In genomic region chr2:226184940-226185575, GRCh38 we compare ENCODE assay signal across 11 cellular contexts.
DNase-seq lines count a peak whose midpoint lies in the region; FAIRE-seq and TF ChIP-seq lines count a peak whose summit lies in the region.
"Had no signal": no experiment of that assay in that cellular context is flagged by ENCODE, and none has a peak within 500 bp of the region (broad histone marks: within the 10 kb centered on the region; RNA-seq: fewer than 3 reads in every experiment).

No MANE protein-coding gene starts in this region.

- 82% methylated on average over 6 of the region's 6 CpGs; no CpG with 5 or more reads in 1 of the 2 experiments for WGBS in H1 (ENCODE audit: extremely low coverage in 1 of 2, insufficient coverage in 1 of 2, insufficient read length in 1 of 2, insufficient replicate concordance in 2 of 2, low coverage in 1 of 2, low lambda C conversion rate in 2 of 2, missing lambda C conversion rate in 1 of 2), 2 experiments

- H3K36me3 ChIP-seq in H1 (ENCODE audit: control insufficient read depth in 2 of 4, insufficient read depth in 4 of 4, low read length in 3 of 4) (no peaks in the 10 kb centered on the region), neuron (ENCODE audit: insufficient read depth, low read length) (no peaks in the 10 kb centered on the region)

- H3K56ac ChIP-seq in H1 (replicated peaks; ENCODE audit: insufficient read length, low read depth, low read length), result no peak overlapping the region

- H4K91ac ChIP-seq in H1 (replicated peaks; ENCODE audit: insufficient read length, low read length), result no peak overlapping the region

- TF ChIP-seq RAD21 in H1 (IDR thresholded peaks at IDR 0.05 in 1 of 2, conservative IDR thresholded peaks at IDR 0.05 in 1 of 2; ENCODE audit: low read depth in 2 of 2, low read length in 2 of 2), result no peak

- H4K8ac ChIP-seq in H1 (ENCODE audit: extremely low read depth, insufficient read depth, low read length), result no peak overlapping the region

- H2BK20ac ChIP-seq in H1 (ENCODE audit: low read length), result no peak overlapping the region

- no peaks in the 10 kb centered on the region for H3K9me3 ChIP-seq in H1 (ENCODE audit: insufficient read depth in 2 of 2, low read depth in 1 of 2, low read length in 1 of 2)
- H3K9me3 ChIP-seq in neuron (ENCODE audit: low read length), result peaks cover 6% of the 10 kb centered on the region

- peak; percentile 31 for DNase-seq in AG20443 (ENCODE audit: low spot score)
- DNase-seq in NCI-H69 (lab: John Stamatoyannopoulos, UW), result peak; percentile 87
- DNase-seq in H1 (ENCODE audit: low read depth in 1 of 2, low spot score in 2 of 2), result no peak
- no peak for DNase-seq in NCI-H146 (lab: John Stamatoyannopoulos, UW)
- no peak for DNase-seq in stimulated activated CD4-positive, alpha-beta T cell treated with anti-CD3 and anti-CD28 coated beads, Interleukin-15, amount 100 ng/mL, for 24 hours
- no peak for DNase-seq in RKO (ENCODE audit: low spot score)
- no peak for DNase-seq in SIG-M5 (lab: John Stamatoyannopoulos, UW)
- DNase-seq: CD4-positive, alpha-beta memory T cell; NCI-H510A had no signal

- no peak for TF ChIP-seq POLR2A in H1 (IDR thresholded peaks at IDR 0.05; ENCODE audit: control extremely low read depth in 1 of 2, low read depth in 2 of 2, low read length in 2 of 2)

- H4K20me1 ChIP-seq in H1 (replicated peaks in 1 of 2; ENCODE audit: control insufficient read depth in 1 of 2, insufficient read depth in 2 of 2, low read length in 2 of 2), result no peaks in the 10 kb centered on the region

- H3K79me1 ChIP-seq in H1 (ENCODE audit: low read depth, low read length), result no peaks in the 10 kb centered on the region

- no peak overlapping the region for H2BK12ac ChIP-seq in H1 (ENCODE audit: low read depth, low read length)

- no peak overlapping the region for H3K9ac ChIP-seq in H1 (replicated peaks in 1 of 4; ENCODE audit: extremely low read depth in 1 of 4, low read depth in 3 of 4, low read length in 3 of 4)
- H3K9ac ChIP-seq: parathyroid adenoma had no signal

- FAIRE-seq in H1 (lab: Jason Lieb, UNC), result no peak

- peak overlapping the region; percentile 24 for H2BK120ac ChIP-seq in H1 (replicated peaks; ENCODE audit: low read depth, low read length)

- no peak overlapping the region for H3K18ac ChIP-seq in H1 (ENCODE audit: extremely low read depth, low read length)

- H2BK15ac ChIP-seq in H1 (ENCODE audit: low read length), result no peak overlapping the region

- H3K4me3 ChIP-seq in H1 (ENCODE audit: extremely low read depth in 1 of 4, insufficient read depth in 2 of 4, low read depth in 3 of 4, low read length in 4 of 4) (no peak overlapping the region), neuron (ENCODE audit: low read length) (no peak overlapping the region)

- H3K4me1 ChIP-seq in H1 (replicated peaks in 1 of 4; ENCODE audit: control insufficient read depth in 3 of 4, insufficient read depth in 4 of 4, low read length in 3 of 4) (peaks cover 0 to 5% (median 2%) of the 10 kb centered on the region in 4 experiments; a peak in 2 of 7 replicates), neuron (ENCODE audit: insufficient read depth, low read length) (peaks cover 27% of the 10 kb centered on the region)
- H3K4me1 ChIP-seq: parathyroid adenoma had no signal

- H3K27ac ChIP-seq in H1 (ENCODE audit: low read depth, low read length), result no peak overlapping the region
- H3K27ac ChIP-seq: parathyroid adenoma had no signal

- H3K23me2 ChIP-seq in H1 (ENCODE audit: low read depth, low read length), result no peaks in the 10 kb centered on the region; the same call in 1 of the 2 replicates

- no peak overlapping the region for H4K5ac ChIP-seq in H1 (ENCODE audit: insufficient read length, low read depth, low read length)

- CTCF ChIA-PET in H1 (lab: Charles Lee; ENCODE audit: partially characterized antibody), result interaction anchor here (1.5 to 2.0 kb wide), 3 partner anchors 12 to 31 kb away, joined by 4 to 8 read pairs (median 6); no protein-coding TSS in a partner anchor

- no peak for TF ChIP-seq CTCF in H1 (IDR thresholded peaks at IDR 0.05; ENCODE audit: control extremely low read depth in 1 of 3, insufficient read depth in 1 of 3, low read depth in 1 of 3, low read length in 3 of 3)

- H3K27me3 ChIP-seq in H1 (replicated peaks in 1 of 4; ENCODE audit: control insufficient read depth in 3 of 4, extremely low read depth in 1 of 4, insufficient read depth in 3 of 4, low read length in 3 of 4) (no peaks in the 10 kb centered on the region), neuron (ENCODE audit: insufficient read depth, low read length) (no peaks in the 10 kb centered on the region)

- no peak overlapping the region for H3K4ac ChIP-seq in H1 (replicated peaks; ENCODE audit: insufficient read length, low read depth, low read length)

- H3K79me2 ChIP-seq in H1 (ENCODE audit: control insufficient read depth in 1 of 2, insufficient read depth in 2 of 2, low read length in 2 of 2), result no peaks in the 10 kb centered on the region
- H3K79me2 ChIP-seq: parathyroid adenoma had no signal

- no peak overlapping the region for H3K14ac ChIP-seq in H1 (ENCODE audit: insufficient read length)

- H3K23ac ChIP-seq in H1 (ENCODE audit: insufficient read length), result no peak overlapping the region

- H2AFZ ChIP-seq in H1 (ENCODE audit: low read length) (peak overlapping the region; percentile 55; the same call in 1 of the 2 replicates), neuron (ENCODE audit: low read depth, low read length) (peak overlapping the region; percentile 29)
- H2AFZ ChIP-seq: parathyroid adenoma had no signal

- POLR2A ChIA-PET in H1 (lab: Charles Lee; ENCODE audit: partially characterized antibody), result no interaction called here

- H2BK5ac ChIP-seq in H1 (ENCODE audit: low read depth, low read length), result no peak overlapping the region

- no peak overlapping the region for H3K4me2 ChIP-seq in H1 (ENCODE audit: insufficient read depth in 1 of 2, low read depth in 2 of 2, low read length in 2 of 2)

- no peak overlapping the region for H2AK5ac ChIP-seq in H1 (ENCODE audit: low read depth, low read length)

- TF ChIP-seq EP300 in H1 (IDR thresholded peaks at IDR 0.05; ENCODE audit: borderline replicate concordance in 1 of 2, low read depth in 2 of 2, low read length in 2 of 2), result no peak

TF ChIP-seq in H1, 55 proteins besides CTCF, POLR2A, EP300 and RAD21:
- no peak for TF ChIP-seq TEAD4 (IDR thresholded peaks at IDR 0.05; ENCODE audit: low read depth, low read length)
- TF ChIP-seq TAF7 (optimal IDR thresholded peaks at IDR 0.05; ENCODE audit: borderline replicate concordance, low read depth, low read length), result no peak
- TF ChIP-seq SUZ12 (IDR thresholded peaks at IDR 0.05; ENCODE audit: low read length), result no peak
- TF ChIP-seq CHD1 (IDR thresholded peaks at IDR 0.05; ENCODE audit: low read depth, low read length), result no peak
- TF ChIP-seq SP1 (IDR thresholded peaks at IDR 0.05; ENCODE audit: low read depth, low read length), result no peak
- TF ChIP-seq GTF2F1 (IDR thresholded peaks at IDR 0.05; ENCODE audit: borderline replicate concordance, low read depth, low read length), result no peak
- TF ChIP-seq EZH2 (IDR thresholded peaks at IDR 0.05; ENCODE audit: low read depth, low read length, severe bottlenecking), result no peak
- TF ChIP-seq BACH1 (IDR thresholded peaks at IDR 0.05; ENCODE audit: low read length), result no peak
- no peak for TF ChIP-seq TCF12 (IDR thresholded peaks at IDR 0.05; ENCODE audit: low read depth, low read length)
- TF ChIP-seq, protein P1, sequence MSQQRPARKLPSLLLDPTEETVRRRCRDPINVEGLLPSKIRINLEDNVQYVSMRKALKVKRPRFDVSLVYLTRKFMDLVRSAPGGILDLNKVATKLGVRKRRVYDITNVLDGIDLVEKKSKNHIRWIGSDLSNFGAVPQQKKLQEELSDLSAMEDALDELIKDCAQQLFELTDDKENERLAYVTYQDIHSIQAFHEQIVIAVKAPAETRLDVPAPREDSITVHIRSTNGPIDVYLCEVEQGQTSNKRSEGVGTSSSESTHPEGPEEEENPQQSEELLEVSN (IDR thresholded peaks at IDR 0.05), result no peak
- no peak for TF ChIP-seq TAF1 (IDR thresholded peaks at IDR 0.05; ENCODE audit: low read depth, low read length)
- TF ChIP-seq JUN (IDR thresholded peaks at IDR 0.05; ENCODE audit: low read depth, low read length), result no peak
- no peak for TF ChIP-seq CTBP2 (IDR thresholded peaks at IDR 0.05; ENCODE audit: borderline replicate concordance, insufficient read depth, insufficient read length, low read length)
TF ChIP-seq in H1: peak in this region for 0.

Comparison
In these comparisons a context has a peak if more than half of its experiments do, and no peak if none do; other contexts are left out.
1. DNase-seq: peak in AG20443 (single experiment) and NCI-H69 (single experiment); none in H1 (0 of 2), NCI-H146 (single experiment), stimulated activated CD4-positive, alpha-beta T cell treated with anti-CD3 and anti-CD28 coated beads, Interleukin-15, amount 100 ng/mL, for 24 hours (single experiment), RKO (single experiment) and SIG-M5 (single experiment).